In the genomic region with DNA sequence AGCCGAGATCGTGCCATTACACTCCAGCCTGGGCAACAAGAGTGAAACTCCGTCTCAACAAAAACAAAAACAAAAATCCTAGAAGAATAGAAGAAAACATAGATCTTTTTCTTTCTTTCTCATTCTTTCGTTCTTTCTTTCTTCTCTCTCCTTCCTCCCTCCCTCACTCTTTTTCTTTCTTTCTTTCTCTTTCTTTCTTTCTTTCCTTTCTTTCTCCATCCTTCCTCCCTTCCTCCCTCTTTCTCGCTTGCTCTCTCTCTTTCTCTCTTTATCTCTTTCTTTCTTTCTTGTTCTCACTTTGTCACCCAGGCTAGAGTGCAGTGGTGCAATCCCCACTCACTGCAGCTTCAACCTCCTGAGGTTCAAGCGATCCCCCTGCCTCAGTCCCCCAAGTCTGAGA, we compare ENCODE assay signal across 37 cellular contexts. TPM values are rescaled to one million over a fixed set of nuclear protein-coding genes. Genes with fewer than 3 reads are reported as not detected.
"Had no signal": no experiment of that assay in that cellular context is flagged by ENCODE, and none has a peak within 500 bp of the region (broad histone marks: within the 10 kb centered on the region; RNA-seq: fewer than 3 reads in every experiment).

No MANE protein-coding gene starts in this region.

- H3K4me3 Mint-ChIP-seq: activated B cell treated with CpG ODN at 0.5 μM for 24 hours; activated CD4-positive, alpha-beta memory T cell treated with anti-CD3 and anti-CD28 coated beads for 36 hours; activated CD4-positive, alpha-beta T cell treated with anti-CD3 and anti-CD28 coated beads, Interleukin-2, amount 10 ng/mL, durations not matched to agents 24 days and 14 days; activated CD8-positive, alpha-beta T cell treated with anti-CD3 and anti-CD28 coated beads for 36 hours; activated naive CD4-positive, alpha-beta T cell treated with anti-CD3 and anti-CD28 coated beads for 36 hours; activated naive CD8-positive, alpha-beta T cell treated with anti-CD3 and anti-CD28 coated beads for 36 hours; activated T-cell treated with anti-CD3 and anti-CD28 coated beads, Interleukin-2, amount 50 U/mL, for 4 hours; activated T-cell treated with anti-CD3 and anti-CD28 coated beads, Interleukin-2, amount 50 U/mL, for 72 hours; activated T-helper 1 cell treated with anti-CD3 and anti-CD28 coated beads, Interleukin-12 subunit alpha, Interleukin-12 subunit beta, Interleukin-2, Interleukin-4 antibody, amounts not matched to agents 30 ng/mL and 10 ng/mL and 1 ng/mL, durations not matched to agents 14 hours and 24 hours and 36 hours; activated T-helper 17 cell treated with anti-CD3 and anti-CD28 coated beads, Interleukin-2, amount 50 U/mL, for 72 hours; T-helper 1 cell treated with Interleukin-12 subunit alpha and Interleukin-12 subunit beta and Interleukin-4 antibody, amounts not matched to agents 30 μg/mL and 1 μg/mL, for 36 hours; T-helper 2 cell treated with Interferon-gamma antibody and Interleukin-4, amounts not matched to agents 5 μg/mL and 100 μg/mL, for 36 hours had no signal

- H3K36me3 ChIP-seq: adrenal gland, brain microvascular endothelial cell, breast epithelium had no signal

- H3K27ac ChIP-seq: adrenal gland, body of pancreas, brain microvascular endothelial cell, breast epithelium, VCaP had no signal

- H3K27ac Mint-ChIP-seq: activated B cell treated with CpG ODN at 0.5 μM for 24 hours; activated CD4-positive, alpha-beta memory T cell treated with anti-CD3 and anti-CD28 coated beads for 36 hours; activated CD4-positive, alpha-beta T cell treated with anti-CD3 and anti-CD28 coated beads, Interleukin-2, amount 10 ng/mL, durations not matched to agents 24 days and 14 days; activated CD8-positive, alpha-beta T cell treated with anti-CD3 and anti-CD28 coated beads for 36 hours; activated naive CD4-positive, alpha-beta T cell treated with anti-CD3 and anti-CD28 coated beads for 36 hours; activated naive CD4-positive, alpha-beta T cell treated with anti-CD3 and anti-CD28 coated beads, Interleukin-2, amount 50 U/mL, for 72 hours; activated naive CD8-positive, alpha-beta T cell treated with anti-CD3 and anti-CD28 coated beads for 36 hours; activated T-cell treated with anti-CD3 and anti-CD28 coated beads, Interleukin-2, amount 50 U/mL, for 72 hours; activated T-helper 1 cell treated with anti-CD3 and anti-CD28 coated beads, Interleukin-12 subunit alpha, Interleukin-12 subunit beta, Interleukin-2, Interleukin-4 antibody, amounts not matched to agents 30 ng/mL and 10 ng/mL and 1 ng/mL, durations not matched to agents 14 hours and 24 hours and 36 hours; activated T-helper 17 cell treated with anti-CD3 and anti-CD28 coated beads, Interleukin-2, amount 50 U/mL, for 72 hours; T-helper 1 cell treated with Interleukin-12 subunit alpha and Interleukin-12 subunit beta and Interleukin-4 antibody, amounts not matched to agents 30 μg/mL and 1 μg/mL, for 36 hours; T-helper 2 cell treated with Interferon-gamma antibody and Interleukin-4, amounts not matched to agents 5 μg/mL and 100 μg/mL, for 36 hours had no signal

- H3K4me1 ChIP-seq: body of pancreas, breast epithelium had no signal

- H3K9me3 Mint-ChIP-seq: activated B cell treated with CpG ODN at 0.5 μM for 24 hours; activated CD4-positive, alpha-beta memory T cell treated with anti-CD3 and anti-CD28 coated beads for 36 hours; activated CD4-positive, alpha-beta T cell treated with anti-CD3 and anti-CD28 coated beads, Interleukin-2, amount 10 ng/mL, durations not matched to agents 24 days and 14 days; activated CD8-positive, alpha-beta T cell treated with anti-CD3 and anti-CD28 coated beads for 36 hours; activated naive CD4-positive, alpha-beta T cell treated with anti-CD3 and anti-CD28 coated beads for 36 hours; activated naive CD4-positive, alpha-beta T cell treated with anti-CD3 and anti-CD28 coated beads, Interleukin-2, amount 50 U/mL, for 72 hours; activated naive CD8-positive, alpha-beta T cell treated with anti-CD3 and anti-CD28 coated beads for 36 hours; activated T-cell treated with anti-CD3 and anti-CD28 coated beads, Interleukin-2, amount 50 U/mL, for 4 hours; activated T-cell treated with anti-CD3 and anti-CD28 coated beads, Interleukin-2, amount 50 U/mL, for 72 hours; activated T-helper 1 cell treated with anti-CD3 and anti-CD28 coated beads, Interleukin-12 subunit alpha, Interleukin-12 subunit beta, Interleukin-2, Interleukin-4 antibody, amounts not matched to agents 30 ng/mL and 10 ng/mL and 1 ng/mL, durations not matched to agents 14 hours and 24 hours and 36 hours; activated T-helper 17 cell treated with anti-CD3 and anti-CD28 coated beads, Interleukin-2, amount 50 U/mL, for 72 hours; T-helper 1 cell treated with Interleukin-12 subunit alpha and Interleukin-12 subunit beta and Interleukin-4 antibody, amounts not matched to agents 30 μg/mL and 1 μg/mL, for 36 hours; T-helper 2 cell treated with Interferon-gamma antibody and Interleukin-4, amounts not matched to agents 5 μg/mL and 100 μg/mL, for 36 hours had no signal

- H3K4me3 ChIP-seq: adrenal gland, body of pancreas, breast epithelium had no signal

- H3K36me3 Mint-ChIP-seq: activated CD4-positive, alpha-beta memory T cell treated with anti-CD3 and anti-CD28 coated beads for 36 hours; activated naive CD4-positive, alpha-beta T cell treated with anti-CD3 and anti-CD28 coated beads, Interleukin-2, amount 50 U/mL, for 72 hours; activated naive CD8-positive, alpha-beta T cell treated with anti-CD3 and anti-CD28 coated beads for 36 hours had no signal

- FAIRE-seq: astrocyte, TTC549 had no signal

- ATAC-seq: activated CD8-positive, alpha-beta T cell treated with anti-CD3 and anti-CD28 coated beads for 36 hours; activated naive CD4-positive, alpha-beta T cell treated with anti-CD3 and anti-CD28 coated beads, Interleukin-2, amount 50 U/mL, for 72 hours; activated T-cell treated with anti-CD3 and anti-CD28 coated beads, Interleukin-2, amount 50 U/mL, for 4 hours; activated T-cell treated with anti-CD3 and anti-CD28 coated beads, Interleukin-2, amount 50 U/mL, for 72 hours; activated T-helper 17 cell treated with anti-CD3 and anti-CD28 coated beads, Interleukin-2, amount 50 U/mL, for 72 hours; body of pancreas had no signal

- H3K4me1 Mint-ChIP-seq: activated B cell treated with CpG ODN at 0.5 μM for 24 hours; activated CD4-positive, alpha-beta T cell treated with anti-CD3 and anti-CD28 coated beads, Interleukin-2, amount 10 ng/mL, durations not matched to agents 24 days and 14 days; activated T-helper 17 cell treated with anti-CD3 and anti-CD28 coated beads, Interleukin-2, amount 50 U/mL, for 72 hours had no signal

- H3K27me3 ChIP-seq: adrenal gland, body of pancreas, brain microvascular endothelial cell, breast epithelium had no signal

- H3K9me3 ChIP-seq: adrenal gland, body of pancreas, breast epithelium had no signal

- H3K27me3 Mint-ChIP-seq: activated CD8-positive, alpha-beta T cell treated with anti-CD3 and anti-CD28 coated beads for 36 hours; activated T-helper 17 cell treated with anti-CD3 and anti-CD28 coated beads, Interleukin-2, amount 50 U/mL, for 72 hours had no signal

- DNase-seq: activated B cell treated with CpG ODN at 0.5 μM for 24 hours; activated CD4-positive, alpha-beta memory T cell treated with anti-CD3 and anti-CD28 coated beads for 36 hours; activated CD4-positive, alpha-beta T cell treated with anti-CD3 and anti-CD28 coated beads for 4 hours; activated CD4-positive, alpha-beta T cell treated with anti-CD3 and anti-CD28 coated beads, Interleukin-2, amount 10 ng/mL, durations not matched to agents 24 days and 14 days; activated CD4-positive, alpha-beta T cell treated with anti-CD3 and anti-CD28 coated beads, Interleukin-2, amount 50 U/mL, for 1 hour; activated CD4-positive, alpha-beta T cell treated with anti-CD3 and anti-CD28 coated beads, Interleukin-2, amount 50 U/mL, for 4 hours; activated CD4-positive, CD25-positive, alpha-beta regulatory T cell treated with anti-CD3 and anti-CD28 coated beads, Interleukin-2, amount 50 U/mL, for 72 hours; activated CD8-positive, alpha-beta memory T cell treated with anti-CD3 and anti-CD28 coated beads, Interleukin-2, amount 50 U/mL, for 4 hours; activated CD8-positive, alpha-beta T cell treated with anti-CD3 and anti-CD28 coated beads for 36 hours; activated effector memory CD4-positive, alpha-beta T cell treated with anti-CD3 and anti-CD28 coated beads, Interleukin-2, amount 50 U/mL, for 16 hours; activated gamma-delta T cell treated with Interleukin-2 at 50 U/mL for 16 hours; activated naive CD4-positive, alpha-beta T cell; activated naive CD4-positive, alpha-beta T cell treated with anti-CD3 and anti-CD28 coated beads for 36 hours; activated naive CD4-positive, alpha-beta T cell treated with anti-CD3 and anti-CD28 coated beads, Interleukin-2, amount 50 U/mL, for 16 hours; activated naive CD8-positive, alpha-beta T cell treated with anti-CD3 and anti-CD28 coated beads for 36 hours; activated T-cell treated with anti-CD3 and anti-CD28 coated beads for 4 hours; activated T-cell treated with anti-CD3 and anti-CD28 coated beads, Interleukin-2, amount 50 U/mL, for 1 hour; activated T-cell treated with anti-CD3 and anti-CD28 coated beads, Interleukin-2, amount 50 U/mL, for 4 hours; activated T-cell treated with anti-CD3 and anti-CD28 coated beads, Interleukin-2, amount 50 U/mL, for 72 hours; adrenal gland; amniotic stem cell; aorta; body of pancreas; brain microvascular endothelial cell; central memory CD4-positive, alpha-beta T cell; T-helper 1 cell; T-helper 2 cell; T-helper 9 cell had no signal

RNA-seq across cellular contexts. Expression of gene MUC4, which starts 33.8 kb away (rescaled TPM):
- total RNA-seq: body of pancreas had no signal
